Comparison of ENCODE assay signal across 10 cellular contexts in the genomic region with DNA sequence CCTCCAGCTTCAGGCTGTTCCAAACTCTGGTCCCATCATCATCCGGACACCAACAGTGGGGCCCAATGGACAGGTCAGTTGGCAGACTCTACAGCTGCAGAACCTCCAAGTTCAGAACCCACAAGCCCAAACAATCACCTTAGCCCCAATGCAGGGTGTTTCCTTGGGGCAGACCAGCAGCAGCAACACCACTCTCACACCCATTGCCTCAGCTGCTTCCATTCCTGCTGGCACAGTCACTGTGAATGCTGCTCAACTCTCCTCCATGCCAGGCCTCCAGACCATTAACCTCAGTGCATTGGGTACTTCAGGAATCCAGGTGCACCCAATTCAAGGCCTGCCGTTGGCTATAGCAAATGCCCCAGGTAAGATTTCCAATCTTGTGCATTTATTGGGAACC. TPM values are rescaled to one million over a fixed set of nuclear protein-coding genes. Genes with fewer than 3 reads are reported as not detected.
A peak's percentile ranks its signal among the peaks of the same experiment; 100 is the strongest.
DNase-seq lines count a peak whose midpoint lies in the region; ATAC-seq and TF ChIP-seq lines count a peak whose summit lies in the region.
"Had no signal": no experiment of that assay in that cellular context is flagged by ENCODE, and none has a peak within 500 bp of the region (broad histone marks: within the 10 kb centered on the region; RNA-seq: fewer than 3 reads in every experiment).

No MANE protein-coding gene starts in this region.

- CTCF ChIA-PET in Panc1 (lab: Charles Lee), result interaction anchor here (2.8 kb wide), 1 partner anchor 31 kb away, joined by 13 read pairs; no protein-coding TSS in a partner anchor

- no peaks in the 10 kb centered on the region for H3K27me3 ChIP-seq in Panc1 (ENCODE audit: control insufficient read depth, insufficient read depth, low read length)
- no peaks in the 10 kb centered on the region for H3K27me3 ChIP-seq in esophagus (ENCODE audit: control insufficient read depth in 1 of 2, insufficient read depth in 2 of 2, low read length in 2 of 2)
- no peaks in the 10 kb centered on the region for H3K27me3 ChIP-seq in psoas muscle (ENCODE audit: insufficient read depth in 3 of 3, low read length in 2 of 3)
- H3K27me3 ChIP-seq: thyroid gland had no signal

- H3K9me3 ChIP-seq in Panc1 (ENCODE audit: control insufficient read depth, insufficient read depth, low read depth, low read length) (no peaks in the 10 kb centered on the region), esophagus (ENCODE audit: control insufficient read depth in 2 of 2, insufficient read depth in 1 of 2, low read depth in 1 of 2, low read length in 1 of 2) (no peaks in the 10 kb centered on the region), psoas muscle (no peaks in the 10 kb centered on the region), mucosa of descending colon (no peaks in the 10 kb centered on the region)
- H3K9me3 ChIP-seq: thyroid gland had no signal

- no peaks in the 10 kb centered on the region; the same call in 1 of the 2 replicates for H3K36me3 ChIP-seq in Panc1 (ENCODE audit: control insufficient read depth, insufficient read depth, low read length)
- peaks cover 7 to 15% of the 10 kb centered on the region in 2 donors for H3K36me3 ChIP-seq in esophagus (ENCODE audit: control insufficient read depth in 2 of 2, insufficient read depth in 2 of 2, low read length in 1 of 2)
- H3K36me3 ChIP-seq in psoas muscle (ENCODE audit: insufficient read depth in 1 of 2, low read depth in 1 of 2), result peaks cover 7 to 70% of the 10 kb centered on the region in 2 donors
- peaks cover 7% of the 10 kb centered on the region for H3K36me3 ChIP-seq in mucosa of descending colon (ENCODE audit: low read depth)

- BruUV-seq in Panc1 (replicated peaks; lab: Mats Ljungman, UMichigan), result no TSS peak

- H3K27ac ChIP-seq in Panc1 (ENCODE audit: low read length) (peak overlapping the region; percentile 70), esophagus (ENCODE audit: low read depth in 2 of 2, low read length in 1 of 2) (peak overlapping the region; percentile 97 to 99), psoas muscle (peak overlapping the region; percentile 97)

- in situ Hi-C loops in Panc1 (cut with HindIII; ENCODE audit: low pct_unique_long_range_greater_than_20kb, low sequenced_read_pairs), result no loop called here

- peaks cover 30% of the 10 kb centered on the region for H3K4me1 ChIP-seq in Panc1 (ENCODE audit: control insufficient read depth, insufficient read depth, low read length)
- H3K4me1 ChIP-seq in esophagus (ENCODE audit: control insufficient read depth in 2 of 2, insufficient read depth in 2 of 2, low read length in 1 of 2), result peaks cover 5 to 19% of the 10 kb centered on the region in 2 donors
- H3K4me1 ChIP-seq in psoas muscle, result peaks cover 70% of the 10 kb centered on the region
- peaks cover 78% of the 10 kb centered on the region for H3K4me1 ChIP-seq in mucosa of descending colon (ENCODE audit: low read depth)

- WGBS in esophagus, 2 donors, result 56 to 69% methylated on average over 2 of the region's 2 CpGs
- 61 to 73% (median 69%) methylated on average over 2 of the region's 2 CpGs for WGBS in psoas muscle, 3 donors

- intact Hi-C loops in Panc1 (cut with micrococcal nuclease; ENCODE audit: unreplicated experiment) (loop anchor here (10.0 kb wide), 1 partner anchor 612 kb away; no protein-coding TSS in a partner anchor), psoas muscle (cut with DNase I) (no loop called here), mucosa of descending colon (cut with DNase I, micrococcal nuclease) (no loop called here)

- no peak for ATAC-seq in Panc1
- ATAC-seq in psoas muscle, result no peak
- no peak for ATAC-seq in mucosa of descending colon
- ATAC-seq in GM21515 (IDR thresholded peaks at IDR 0.05; ENCODE audit: unreplicated experiment), result no peak
- no peak for ATAC-seq in HG02798 (IDR thresholded peaks at IDR 0.05; ENCODE audit: poor library complexity, unreplicated experiment)

- peak; percentile 17 for DNase-seq in EH (ENCODE audit: low read depth)
- no peak for DNase-seq in Panc1 (ENCODE audit: low read depth, low spot score)
- no peak for DNase-seq in psoas muscle
- DNase-seq in mucosa of descending colon, result no peak
- no peak for DNase-seq in stimulated activated CD4-positive, alpha-beta T cell treated with anti-CD3 and anti-CD28 coated beads, Interleukin-15, amount 100 ng/mL, for 24 hours

- POLR2A ChIA-PET in Panc1 (lab: Charles Lee), result interaction anchor here (0.6 kb wide), 1 partner anchor 13 kb away, joined by 12 read pairs; no protein-coding TSS in a partner anchor

- TF ChIP-seq CTCF in Panc1 (IDR thresholded peaks at IDR 0.05), result no peak
- TF ChIP-seq CTCF in psoas muscle (IDR thresholded peaks at IDR 0.05), result no peak
- no peak for TF ChIP-seq CTCF in mucosa of descending colon (IDR thresholded peaks at IDR 0.05)

- H3K4me3 ChIP-seq in Panc1 (ENCODE audit: low read depth in 2 of 2, low read length in 2 of 2), result peak overlapping the region; percentile 44 to 61
- H3K4me3 ChIP-seq in esophagus (ENCODE audit: low read depth in 1 of 2, low read length in 2 of 2), result peak overlapping the region; percentile 27 to 70
- H3K4me3 ChIP-seq in psoas muscle, result peak overlapping the region; percentile 72
- no peak overlapping the region for H3K4me3 ChIP-seq in mucosa of descending colon

RNA-seq across cellular contexts. Expression of gene SP1, which starts 3.3 kb away (rescaled TPM):
- total RNA-seq in Panc1 (2021; ENCODE audit: unreplicated experiment) (81.0 TPM), psoas muscle (10 to 100 TPM; 39.0 to 48.0 (median 45.4) TPM), mucosa of descending colon (100 to 1,000 TPM in 2 of 3 donors, 10 to 100 TPM in 1; 96.1 to 111 (median 105) TPM)
- 33.6 TPM for polyA plus RNA-seq in Panc1 (2012; ENCODE audit: insufficient read length)
- polyA plus RNA-seq in esophagus (10 to 100 TPM; 21.6 to 22.3 TPM), psoas muscle (10 to 100 TPM; 10.2 to 16.2 (median 15.1) TPM)

RNA-seq across cellular contexts. Expression of gene AMHR2, which starts 40.4 kb away (rescaled TPM):
- 0.13 TPM for total RNA-seq in Panc1 (2021; ENCODE audit: unreplicated experiment)
- not detected for polyA plus RNA-seq in Panc1 (2012; ENCODE audit: insufficient read length)
- under 1 TPM in 1 of 2 donors, not detected in 1; 0.08 TPM for polyA plus RNA-seq in esophagus
- 1 to 10 TPM in 2 of 4 donors, under 1 TPM in 2; 0.40 to 1.6 (median 0.97) TPM for total RNA-seq in psoas muscle
- polyA plus RNA-seq in psoas muscle, result under 1 TPM; 0.43 to 0.84 (median 0.72) TPM
- total RNA-seq in mucosa of descending colon, result under 1 TPM in 1 of 3 donors, not detected in 2; 0.16 TPM

RNA-seq across cellular contexts. Expression of gene SP7, which starts 47.1 kb away (rescaled TPM):
- total RNA-seq in Panc1 (2021; ENCODE audit: unreplicated experiment) (not detected), psoas muscle (not detected), mucosa of descending colon (not detected)
- not detected for polyA plus RNA-seq in Panc1 (2012; ENCODE audit: insufficient read length)
- polyA plus RNA-seq in esophagus (not detected), psoas muscle (not detected)
- total RNA-seq: cardiac septum, thyroid gland had no signal

RNA-seq across cellular contexts. Expression of gene PRR13, which starts 58.3 kb away (rescaled TPM):
- total RNA-seq in Panc1 (2021; ENCODE audit: unreplicated experiment) (454 TPM), psoas muscle (10 to 100 TPM; 45.2 to 85.0 (median 62.6) TPM), mucosa of descending colon (100 to 1,000 TPM; 283 to 581 (median 528) TPM)
- polyA plus RNA-seq in Panc1 (2012; ENCODE audit: insufficient read length), result 425 TPM
- polyA plus RNA-seq in esophagus (100 to 1,000 TPM in 1 of 2 donors, 10 to 100 TPM in 1; 73.8 to 119 TPM), psoas muscle (100 to 1,000 TPM in 1 of 3 donors, 10 to 100 TPM in 2; 65.6 to 136 (median 82.0) TPM)
